In the genomic region with DNA sequence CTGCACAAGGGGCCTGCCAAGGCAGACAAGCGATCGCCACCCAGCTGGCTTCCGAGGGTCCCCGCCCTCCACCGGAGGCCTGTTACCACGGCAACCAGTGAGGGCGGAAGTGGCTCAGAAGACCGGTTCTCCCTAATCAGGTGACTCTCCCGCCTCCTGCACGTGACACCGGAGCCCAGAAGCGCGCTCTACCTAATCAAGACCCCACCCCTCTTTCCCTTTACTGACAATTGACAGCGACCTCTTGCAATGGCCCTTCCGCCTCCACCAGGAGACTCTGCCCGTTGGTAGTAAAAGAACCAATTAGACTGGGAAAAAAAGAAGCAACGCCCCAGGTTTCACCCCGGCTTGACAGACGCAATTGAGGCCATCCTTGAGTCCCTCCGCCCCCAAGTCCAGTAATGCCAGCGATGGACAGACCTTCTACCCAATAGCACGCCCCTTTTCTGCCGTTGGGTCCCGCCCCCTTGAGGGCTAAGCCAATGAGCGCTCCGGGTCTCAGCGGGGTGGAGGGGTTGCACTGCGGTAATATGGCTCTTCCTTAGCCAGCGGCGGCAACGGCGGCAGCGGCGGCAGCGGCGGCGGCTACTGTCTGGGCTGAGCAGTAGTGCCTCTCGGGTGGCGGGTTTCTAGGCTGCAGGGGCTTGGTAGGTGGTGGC, we compare ENCODE assay signal across 1 cellular context.
TF ChIP-seq lines count a peak whose summit lies in the region.

A gene (plus strand): TSS at position 525 of the 659 bp plus-strand sequence. CDS start 198 bp downstream, outside the sequence.

TF ChIP-seq in HEK293, 187 proteins besides CTCF, POLR2A, EP300 and RAD21 (continued from another document and continues in another):
- TF ChIP-seq GLIS2 (tag by site-specific recombination; IDR thresholded peaks at IDR 0.05) (peak; percentile 53; the same call in 1 of the 2 replicates), ZNF335 (tag by site-specific recombination; conservative IDR thresholded peaks at IDR 0.05) (peak; percentile 28), PRDM1 (tag by site-specific recombination; IDR thresholded peaks at IDR 0.05) (no peak), ZNF654 (tag by site-specific recombination; IDR thresholded peaks at IDR 0.05; ENCODE audit: low read depth) (no peak), ZNF777 (tag by site-specific recombination; IDR thresholded peaks at IDR 0.05; ENCODE audit: borderline replicate concordance) (no peak), ZNF391 (tag by site-specific recombination; IDR thresholded peaks at IDR 0.05; ENCODE audit: borderline replicate concordance, low read depth) (no peak), ZNF514 (tag by site-specific recombination; IDR thresholded peaks at IDR 0.05) (no peak), SP2 (tag by site-specific recombination; IDR thresholded peaks at IDR 0.05) (peak; percentile 95), ZFP69B (tag by site-specific recombination; IDR thresholded peaks at IDR 0.05) (no peak), ZNF701 (tag by site-specific recombination; IDR thresholded peaks at IDR 0.05) (no peak), HOXD13 (CRISPR knock-in tag; IDR thresholded peaks at IDR 0.05; ENCODE audit: borderline replicate concordance) (no peak), ZNF544 (tag by site-specific recombination; IDR thresholded peaks at IDR 0.05) (no peak), KLF8 (tag by site-specific recombination; IDR thresholded peaks at IDR 0.05) (peak; percentile 49), KLF9 (tag by site-specific recombination; IDR thresholded peaks at IDR 0.05; ENCODE audit: low read depth) (peak; percentile 86; the same call in 1 of the 2 replicates), KLF16 (tag by site-specific recombination; IDR thresholded peaks at IDR 0.05) (peak; percentile 88), ZNF121 (tag by site-specific recombination; IDR thresholded peaks at IDR 0.05) (no peak), KLF7 (tag by site-specific recombination; IDR thresholded peaks at IDR 0.05; ENCODE audit: borderline replicate concordance) (no peak), ZNF623 (tag by site-specific recombination; IDR thresholded peaks at IDR 0.05) (no peak), ZSCAN23 (tag by site-specific recombination; IDR thresholded peaks at IDR 0.05) (no peak)
- TF ChIP-seq, protein P1, sequence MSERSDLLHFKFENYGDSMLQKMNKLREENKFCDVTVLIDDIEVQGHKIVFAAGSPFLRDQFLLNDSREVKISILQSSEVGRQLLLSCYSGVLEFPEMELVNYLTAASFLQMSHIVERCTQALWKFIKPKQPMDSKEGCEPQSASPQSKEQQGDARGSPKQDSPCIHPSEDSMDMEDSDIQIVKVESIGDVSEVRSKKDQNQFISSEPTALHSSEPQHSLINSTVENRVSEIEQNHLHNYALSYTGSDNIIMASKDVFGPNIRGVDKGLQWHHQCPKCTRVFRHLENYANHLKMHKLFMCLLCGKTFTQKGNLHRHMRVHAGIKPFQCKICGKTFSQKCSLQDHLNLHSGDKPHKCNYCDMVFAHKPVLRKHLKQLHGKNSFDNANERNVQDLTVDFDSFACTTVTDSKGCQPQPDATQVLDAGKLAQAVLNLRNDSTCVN (tag by site-specific recombination; optimal IDR thresholded peaks at IDR 0.05), result peak; percentile 28
- TF ChIP-seq, protein P2, sequence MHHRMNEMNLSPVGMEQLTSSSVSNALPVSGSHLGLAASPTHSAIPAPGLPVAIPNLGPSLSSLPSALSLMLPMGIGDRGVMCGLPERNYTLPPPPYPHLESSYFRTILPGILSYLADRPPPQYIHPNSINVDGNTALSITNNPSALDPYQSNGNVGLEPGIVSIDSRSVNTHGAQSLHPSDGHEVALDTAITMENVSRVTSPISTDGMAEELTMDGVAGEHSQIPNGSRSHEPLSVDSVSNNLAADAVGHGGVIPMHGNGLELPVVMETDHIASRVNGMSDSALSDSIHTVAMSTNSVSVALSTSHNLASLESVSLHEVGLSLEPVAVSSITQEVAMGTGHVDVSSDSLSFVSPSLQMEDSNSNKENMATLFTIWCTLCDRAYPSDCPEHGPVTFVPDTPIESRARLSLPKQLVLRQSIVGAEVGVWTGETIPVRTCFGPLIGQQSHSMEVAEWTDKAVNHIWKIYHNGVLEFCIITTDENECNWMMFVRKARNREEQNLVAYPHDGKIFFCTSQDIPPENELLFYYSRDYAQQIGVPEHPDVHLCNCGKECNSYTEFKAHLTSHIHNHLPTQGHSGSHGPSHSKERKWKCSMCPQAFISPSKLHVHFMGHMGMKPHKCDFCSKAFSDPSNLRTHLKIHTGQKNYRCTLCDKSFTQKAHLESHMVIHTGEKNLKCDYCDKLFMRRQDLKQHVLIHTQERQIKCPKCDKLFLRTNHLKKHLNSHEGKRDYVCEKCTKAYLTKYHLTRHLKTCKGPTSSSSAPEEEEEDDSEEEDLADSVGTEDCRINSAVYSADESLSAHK (tag by site-specific recombination; IDR thresholded peaks at IDR 0.05), result no peak
- TF ChIP-seq, protein P3, sequence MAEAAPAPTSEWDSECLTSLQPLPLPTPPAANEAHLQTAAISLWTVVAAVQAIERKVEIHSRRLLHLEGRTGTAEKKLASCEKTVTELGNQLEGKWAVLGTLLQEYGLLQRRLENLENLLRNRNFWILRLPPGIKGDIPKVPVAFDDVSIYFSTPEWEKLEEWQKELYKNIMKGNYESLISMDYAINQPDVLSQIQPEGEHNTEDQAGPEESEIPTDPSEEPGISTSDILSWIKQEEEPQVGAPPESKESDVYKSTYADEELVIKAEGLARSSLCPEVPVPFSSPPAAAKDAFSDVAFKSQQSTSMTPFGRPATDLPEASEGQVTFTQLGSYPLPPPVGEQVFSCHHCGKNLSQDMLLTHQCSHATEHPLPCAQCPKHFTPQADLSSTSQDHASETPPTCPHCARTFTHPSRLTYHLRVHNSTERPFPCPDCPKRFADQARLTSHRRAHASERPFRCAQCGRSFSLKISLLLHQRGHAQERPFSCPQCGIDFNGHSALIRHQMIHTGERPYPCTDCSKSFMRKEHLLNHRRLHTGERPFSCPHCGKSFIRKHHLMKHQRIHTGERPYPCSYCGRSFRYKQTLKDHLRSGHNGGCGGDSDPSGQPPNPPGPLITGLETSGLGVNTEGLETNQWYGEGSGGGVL (tag by site-specific recombination; IDR thresholded peaks at IDR 0.05), result peak; percentile 48
- TF ChIP-seq, protein P4, sequence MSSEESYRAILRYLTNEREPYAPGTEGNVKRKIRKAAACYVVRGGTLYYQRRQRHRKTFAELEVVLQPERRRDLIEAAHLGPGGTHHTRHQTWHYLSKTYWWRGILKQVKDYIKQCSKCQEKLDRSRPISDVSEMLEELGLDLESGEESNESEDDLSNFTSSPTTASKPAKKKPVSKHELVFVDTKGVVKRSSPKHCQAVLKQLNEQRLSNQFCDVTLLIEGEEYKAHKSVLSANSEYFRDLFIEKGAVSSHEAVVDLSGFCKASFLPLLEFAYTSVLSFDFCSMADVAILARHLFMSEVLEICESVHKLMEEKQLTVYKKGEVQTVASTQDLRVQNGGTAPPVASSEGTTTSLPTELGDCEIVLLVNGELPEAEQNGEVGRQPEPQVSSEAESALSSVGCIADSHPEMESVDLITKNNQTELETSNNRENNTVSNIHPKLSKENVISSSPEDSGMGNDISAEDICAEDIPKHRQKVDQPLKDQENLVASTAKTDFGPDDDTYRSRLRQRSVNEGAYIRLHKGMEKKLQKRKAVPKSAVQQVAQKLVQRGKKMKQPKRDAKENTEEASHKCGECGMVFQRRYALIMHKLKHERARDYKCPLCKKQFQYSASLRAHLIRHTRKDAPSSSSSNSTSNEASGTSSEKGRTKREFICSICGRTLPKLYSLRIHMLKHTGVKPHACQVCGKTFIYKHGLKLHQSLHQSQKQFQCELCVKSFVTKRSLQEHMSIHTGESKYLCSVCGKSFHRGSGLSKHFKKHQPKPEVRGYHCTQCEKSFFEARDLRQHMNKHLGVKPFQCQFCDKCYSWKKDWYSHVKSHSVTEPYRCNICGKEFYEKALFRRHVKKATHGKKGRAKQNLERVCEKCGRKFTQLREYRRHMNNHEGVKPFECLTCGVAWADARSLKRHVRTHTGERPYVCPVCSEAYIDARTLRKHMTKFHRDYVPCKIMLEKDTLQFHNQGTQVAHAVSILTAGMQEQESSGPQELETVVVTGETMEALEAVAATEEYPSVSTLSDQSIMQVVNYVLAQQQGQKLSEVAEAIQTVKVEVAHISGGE (tag by site-specific recombination; conservative IDR thresholded peaks at IDR 0.05; ENCODE audit: low read depth), result peak; percentile 27; the same call in 1 of the 2 replicates
- TF ChIP-seq, protein P5, sequence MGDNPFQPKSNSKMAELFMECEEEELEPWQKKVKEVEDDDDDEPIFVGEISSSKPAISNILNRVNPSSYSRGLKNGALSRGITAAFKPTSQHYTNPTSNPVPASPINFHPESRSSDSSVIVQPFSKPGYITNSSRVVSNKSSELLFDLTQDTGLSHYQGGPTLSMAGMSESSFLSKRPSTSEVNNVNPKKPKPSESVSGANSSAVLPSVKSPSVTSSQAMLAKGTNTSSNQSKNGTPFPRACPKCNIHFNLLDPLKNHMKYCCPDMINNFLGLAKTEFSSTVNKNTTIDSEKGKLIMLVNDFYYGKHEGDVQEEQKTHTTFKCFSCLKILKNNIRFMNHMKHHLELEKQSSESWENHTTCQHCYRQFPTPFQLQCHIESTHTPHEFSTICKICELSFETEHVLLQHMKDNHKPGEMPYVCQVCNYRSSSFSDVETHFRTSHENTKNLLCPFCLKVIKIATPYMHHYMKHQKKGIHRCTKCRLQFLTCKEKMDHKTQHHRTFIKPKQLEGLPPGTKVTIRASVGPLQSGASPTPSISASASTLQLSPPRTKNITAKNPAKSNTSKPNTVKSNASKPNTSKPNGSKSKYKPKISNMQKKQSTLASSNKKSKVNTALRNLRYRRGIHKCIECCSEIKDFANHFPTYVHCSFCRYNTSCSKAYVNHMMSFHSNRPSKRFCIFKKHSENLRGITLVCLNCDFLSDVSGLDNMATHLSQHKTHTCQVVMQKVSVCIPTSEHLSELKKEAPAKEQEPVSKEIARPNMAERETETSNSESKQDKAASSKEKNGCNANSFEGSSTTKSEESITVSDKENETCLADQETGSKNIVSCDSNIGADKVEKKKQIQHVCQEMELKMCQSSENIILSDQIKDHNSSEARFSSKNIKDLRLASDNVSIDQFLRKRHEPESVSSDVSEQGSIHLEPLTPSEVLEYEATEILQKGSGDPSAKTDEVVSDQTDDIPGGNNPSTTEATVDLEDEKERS (tag by site-specific recombination; IDR thresholded peaks at IDR 0.05), result no peak
- TF ChIP-seq, protein P6, sequence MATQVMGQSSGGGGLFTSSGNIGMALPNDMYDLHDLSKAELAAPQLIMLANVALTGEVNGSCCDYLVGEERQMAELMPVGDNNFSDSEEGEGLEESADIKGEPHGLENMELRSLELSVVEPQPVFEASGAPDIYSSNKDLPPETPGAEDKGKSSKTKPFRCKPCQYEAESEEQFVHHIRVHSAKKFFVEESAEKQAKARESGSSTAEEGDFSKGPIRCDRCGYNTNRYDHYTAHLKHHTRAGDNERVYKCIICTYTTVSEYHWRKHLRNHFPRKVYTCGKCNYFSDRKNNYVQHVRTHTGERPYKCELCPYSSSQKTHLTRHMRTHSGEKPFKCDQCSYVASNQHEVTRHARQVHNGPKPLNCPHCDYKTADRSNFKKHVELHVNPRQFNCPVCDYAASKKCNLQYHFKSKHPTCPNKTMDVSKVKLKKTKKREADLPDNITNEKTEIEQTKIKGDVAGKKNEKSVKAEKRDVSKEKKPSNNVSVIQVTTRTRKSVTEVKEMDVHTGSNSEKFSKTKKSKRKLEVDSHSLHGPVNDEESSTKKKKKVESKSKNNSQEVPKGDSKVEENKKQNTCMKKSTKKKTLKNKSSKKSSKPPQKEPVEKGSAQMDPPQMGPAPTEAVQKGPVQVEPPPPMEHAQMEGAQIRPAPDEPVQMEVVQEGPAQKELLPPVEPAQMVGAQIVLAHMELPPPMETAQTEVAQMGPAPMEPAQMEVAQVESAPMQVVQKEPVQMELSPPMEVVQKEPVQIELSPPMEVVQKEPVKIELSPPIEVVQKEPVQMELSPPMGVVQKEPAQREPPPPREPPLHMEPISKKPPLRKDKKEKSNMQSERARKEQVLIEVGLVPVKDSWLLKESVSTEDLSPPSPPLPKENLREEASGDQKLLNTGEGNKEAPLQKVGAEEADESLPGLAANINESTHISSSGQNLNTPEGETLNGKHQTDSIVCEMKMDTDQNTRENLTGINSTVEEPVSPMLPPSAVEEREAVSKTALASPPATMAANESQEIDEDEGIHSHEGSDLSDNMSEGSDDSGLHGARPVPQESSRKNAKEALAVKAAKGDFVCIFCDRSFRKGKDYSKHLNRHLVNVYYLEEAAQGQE (tag by site-specific recombination; IDR thresholded peaks at IDR 0.05), result no peak
- TF ChIP-seq, protein P7, sequence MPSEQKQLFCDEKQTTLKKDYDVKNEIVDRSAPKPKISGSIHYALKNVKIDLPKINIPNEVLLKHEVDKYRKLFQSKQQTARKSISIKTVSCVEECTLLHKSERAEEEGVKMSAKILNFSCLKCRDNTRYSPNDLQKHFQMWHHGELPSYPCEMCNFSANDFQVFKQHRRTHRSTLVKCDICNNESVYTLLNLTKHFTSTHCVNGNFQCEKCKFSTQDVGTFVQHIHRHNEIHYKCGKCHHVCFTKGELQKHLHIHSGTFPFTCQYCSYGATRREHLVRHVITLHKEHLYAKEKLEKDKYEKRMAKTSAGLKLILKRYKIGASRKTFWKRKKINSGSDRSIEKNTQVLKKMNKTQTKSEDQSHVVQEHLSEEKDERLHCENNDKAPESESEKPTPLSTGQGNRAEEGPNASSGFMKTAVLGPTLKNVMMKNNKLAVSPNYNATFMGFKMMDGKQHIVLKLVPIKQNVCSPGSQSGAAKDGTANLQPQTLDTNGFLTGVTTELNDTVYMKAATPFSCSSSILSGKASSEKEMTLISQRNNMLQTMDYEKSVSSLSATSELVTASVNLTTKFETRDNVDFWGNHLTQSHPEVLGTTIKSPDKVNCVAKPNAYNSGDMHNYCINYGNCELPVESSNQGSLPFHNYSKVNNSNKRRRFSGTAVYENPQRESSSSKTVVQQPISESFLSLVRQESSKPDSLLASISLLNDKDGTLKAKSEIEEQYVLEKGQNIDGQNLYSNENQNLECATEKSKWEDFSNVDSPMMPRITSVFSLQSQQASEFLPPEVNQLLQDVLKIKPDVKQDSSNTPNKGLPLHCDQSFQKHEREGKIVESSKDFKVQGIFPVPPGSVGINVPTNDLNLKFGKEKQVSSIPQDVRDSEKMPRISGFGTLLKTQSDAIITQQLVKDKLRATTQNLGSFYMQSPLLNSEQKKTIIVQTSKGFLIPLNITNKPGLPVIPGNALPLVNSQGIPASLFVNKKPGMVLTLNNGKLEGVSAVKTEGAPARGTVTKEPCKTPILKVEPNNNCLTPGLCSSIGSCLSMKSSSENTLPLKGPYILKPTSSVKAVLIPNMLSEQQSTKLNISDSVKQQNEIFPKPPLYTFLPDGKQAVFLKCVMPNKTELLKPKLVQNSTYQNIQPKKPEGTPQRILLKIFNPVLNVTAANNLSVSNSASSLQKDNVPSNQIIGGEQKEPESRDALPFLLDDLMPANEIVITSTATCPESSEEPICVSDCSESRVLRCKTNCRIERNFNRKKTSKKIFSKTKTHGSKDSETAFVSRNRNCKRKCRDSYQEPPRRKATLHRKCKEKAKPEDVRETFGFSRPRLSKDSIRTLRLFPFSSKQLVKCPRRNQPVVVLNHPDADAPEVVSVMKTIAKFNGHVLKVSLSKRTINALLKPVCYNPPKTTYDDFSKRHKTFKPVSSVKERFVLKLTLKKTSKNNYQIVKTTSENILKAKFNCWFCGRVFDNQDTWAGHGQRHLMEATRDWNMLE (tag by site-specific recombination; conservative IDR thresholded peaks at IDR 0.05; ENCODE audit: low read depth), result no peak
- TF ChIP-seq, protein P8, sequence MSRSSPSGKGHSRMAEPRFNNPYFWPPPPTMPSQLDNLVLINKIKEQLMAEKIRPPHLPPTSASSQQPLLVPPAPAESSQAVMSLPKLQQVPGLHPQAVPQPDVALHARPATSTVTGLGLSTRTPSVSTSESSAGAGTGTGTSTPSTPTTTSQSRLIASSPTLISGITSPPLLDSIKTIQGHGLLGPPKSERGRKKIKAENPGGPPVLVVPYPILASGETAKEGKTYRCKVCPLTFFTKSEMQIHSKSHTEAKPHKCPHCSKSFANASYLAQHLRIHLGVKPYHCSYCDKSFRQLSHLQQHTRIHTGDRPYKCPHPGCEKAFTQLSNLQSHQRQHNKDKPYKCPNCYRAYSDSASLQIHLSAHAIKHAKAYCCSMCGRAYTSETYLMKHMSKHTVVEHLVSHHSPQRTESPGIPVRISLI (tag by site-specific recombination; IDR thresholded peaks at IDR 0.05), result no peak
